Comparison of ENCODE assay signal across 24 cellular contexts in genomic region chr12:25394025-25394424, GRCh38.
"Had no signal": no experiment of that assay in that cellular context is flagged by ENCODE, and none has a peak within 500 bp of the region (broad histone marks: within the 10 kb centered on the region; RNA-seq: fewer than 3 reads in every experiment).

No MANE protein-coding gene starts in this region.

- H3K9ac ChIP-seq: KMS-11, SK-N-SH had no signal

- H3K9me3 Mint-ChIP-seq: T-cell had no signal

- H3K4me3 Mint-ChIP-seq: T-cell had no signal

- DNase-seq: IMR-90, Kasumi-1, MM.1S, NCI-H1092 treated with DMSO at 0.1 percent for 48 hours, NCI-H1436, NCI-H187, NCI-H2029, NCI-H2081 treated with DMSO at 0.1 percent for 48 hours, NCI-H2171, NCI-H226, NCI-H446, NCI-H510A, NCI-H524 treated with DMSO at 0.1 percent for 48 hours, NCI-H69, NCI-H774, PC-3, SHP77, SK-N-SH, SW 1271, T-cell had no signal

- H3K4me1 Mint-ChIP-seq: T-cell had no signal

- H3K9me2 ChIP-seq: SK-N-SH had no signal

- FAIRE-seq: HepG2 had no signal

- H3K27ac ChIP-seq: KMS-11, RWPE1 had no signal

- H3K36me3 Mint-ChIP-seq: T-cell had no signal

- H3K4me2 ChIP-seq: KMS-11, SK-N-SH had no signal

- H3K9me3 ChIP-seq: SK-N-SH had no signal

- H3K27ac Mint-ChIP-seq: T-cell had no signal

- ATAC-seq: HepG2, Panc1, PC-3, T-cell had no signal
